ENCODE assay signal across 8 cellular contexts in genomic region chr1:1230656-1231399, GRCh38.
DNase-seq lines count a peak whose midpoint lies in the region; ATAC-seq and TF ChIP-seq lines count a peak whose summit lies in the region.

No MANE protein-coding gene starts in this region.

- H4K20me1 ChIP-seq in KMS-11 (ENCODE audit: insufficient read depth): no peaks in the 10 kb centered on the region

- ATAC-seq in activated naive CD8-positive, alpha-beta T cell treated with anti-CD3 and anti-CD28 coated beads, Interleukin-2, amount 50 U/mL, for 24 hours: no peak
- no peak for ATAC-seq in stimulated activated memory B cell treated with anti-CD40 and anti-IgM and Interleukin-4, amounts not matched to agents 10 μg/mL and 1 μg/mL and 100 μg/mL, for 72 hours
- no peak for ATAC-seq in HG03520 (IDR thresholded peaks at IDR 0.05; ENCODE audit: unreplicated experiment)

- peak overlapping the region; percentile 84 for H3K27ac Mint-ChIP-seq in activated naive CD8-positive, alpha-beta T cell treated with anti-CD3 and anti-CD28 coated beads, Interleukin-2, amount 50 U/mL, for 24 hours
- H3K27ac Mint-ChIP-seq in stimulated activated memory B cell treated with anti-CD40 and anti-IgM and Interleukin-4, amounts not matched to agents 10 μg/mL and 1 μg/mL and 100 μg/mL, for 72 hours: peak overlapping the region; percentile 83

- peak overlapping the region; percentile 62 for H2AFZ ChIP-seq in KMS-11 (ENCODE audit: low read depth)

- peak overlapping the region; percentile 89 for H3K4me3 Mint-ChIP-seq in activated naive CD8-positive, alpha-beta T cell treated with anti-CD3 and anti-CD28 coated beads, Interleukin-2, amount 50 U/mL, for 24 hours
- H3K4me3 Mint-ChIP-seq in stimulated activated memory B cell treated with anti-CD40 and anti-IgM and Interleukin-4, amounts not matched to agents 10 μg/mL and 1 μg/mL and 100 μg/mL, for 72 hours: peak overlapping the region; percentile 91

- H3K27ac ChIP-seq in KMS-11: peak overlapping the region; percentile 72

- H3K4me1 Mint-ChIP-seq in activated naive CD8-positive, alpha-beta T cell treated with anti-CD3 and anti-CD28 coated beads, Interleukin-2, amount 50 U/mL, for 24 hours: peaks cover 37% of the 10 kb centered on the region
- H3K4me1 Mint-ChIP-seq in stimulated activated memory B cell treated with anti-CD40 and anti-IgM and Interleukin-4, amounts not matched to agents 10 μg/mL and 1 μg/mL and 100 μg/mL, for 72 hours: peaks cover 47% of the 10 kb centered on the region

- H3K9me3 ChIP-seq in iPS-15b (ENCODE audit: control insufficient read depth, insufficient read depth, low read length): no peaks in the 10 kb centered on the region

- no peaks in the 10 kb centered on the region for H3K27me3 Mint-ChIP-seq in activated naive CD8-positive, alpha-beta T cell treated with anti-CD3 and anti-CD28 coated beads, Interleukin-2, amount 50 U/mL, for 24 hours
- H3K27me3 Mint-ChIP-seq in stimulated activated memory B cell treated with anti-CD40 and anti-IgM and Interleukin-4, amounts not matched to agents 10 μg/mL and 1 μg/mL and 100 μg/mL, for 72 hours: no peaks in the 10 kb centered on the region

- no peak for TF ChIP-seq CTCF in KMS-11 (conservative IDR thresholded peaks at IDR 0.05; ENCODE audit: low read depth, low read length)

- H3K79me2 ChIP-seq in KMS-11 (ENCODE audit: insufficient read depth, low read depth): peaks cover 46% of the 10 kb centered on the region

- no peaks in the 10 kb centered on the region for H3K9me3 Mint-ChIP-seq in activated naive CD8-positive, alpha-beta T cell treated with anti-CD3 and anti-CD28 coated beads, Interleukin-2, amount 50 U/mL, for 24 hours
- no peaks in the 10 kb centered on the region for H3K9me3 Mint-ChIP-seq in stimulated activated memory B cell treated with anti-CD40 and anti-IgM and Interleukin-4, amounts not matched to agents 10 μg/mL and 1 μg/mL and 100 μg/mL, for 72 hours

- H3K36me3 Mint-ChIP-seq in activated naive CD8-positive, alpha-beta T cell treated with anti-CD3 and anti-CD28 coated beads, Interleukin-2, amount 50 U/mL, for 24 hours (ENCODE audit: low read depth): peaks cover 28% of the 10 kb centered on the region
- peaks cover 30% of the 10 kb centered on the region for H3K36me3 Mint-ChIP-seq in stimulated activated memory B cell treated with anti-CD40 and anti-IgM and Interleukin-4, amounts not matched to agents 10 μg/mL and 1 μg/mL and 100 μg/mL, for 72 hours

- H3K9ac ChIP-seq in KMS-11: peak overlapping the region; percentile 92
- peak overlapping the region; percentile 67 for H3K9ac ChIP-seq in iPS-15b (ENCODE audit: low read depth, low read length)

- peaks cover 4% of the 10 kb centered on the region for H3K4me1 ChIP-seq in KMS-11 (ENCODE audit: low read depth, poor library complexity, severe bottlenecking)
- no peaks in the 10 kb centered on the region for H3K4me1 ChIP-seq in iPS-15b (ENCODE audit: control insufficient read depth, insufficient read depth, low read length)

- H3K4me2 ChIP-seq in KMS-11: peak overlapping the region; percentile 83

- H3K4me3 ChIP-seq in KMS-11 (IDR thresholded peaks at IDR 0.05; ENCODE audit: insufficient read depth, low read depth, low read length): peak overlapping the region; percentile 94
- H3K4me3 ChIP-seq in iPS-15b (ENCODE audit: low read depth, low read length): peak overlapping the region; percentile 57

- H3K27me3 ChIP-seq in KMS-11 (ENCODE audit: insufficient read depth, low read depth) (no peaks in the 10 kb centered on the region), iPS-15b (ENCODE audit: control insufficient read depth, insufficient read depth, low read length) (no peaks in the 10 kb centered on the region)

- no peaks in the 10 kb centered on the region for H3K36me3 ChIP-seq in KMS-11 (ENCODE audit: insufficient read depth)
- H3K36me3 ChIP-seq in iPS-15b (ENCODE audit: control insufficient read depth, insufficient read depth, low read length): peaks cover 16% of the 10 kb centered on the region

- DNase-seq in GM03348 (ENCODE audit: low spot score): peak; percentile 86
- DNase-seq in activated naive CD8-positive, alpha-beta T cell treated with anti-CD3 and anti-CD28 coated beads, Interleukin-2, amount 50 U/mL, for 24 hours: peak; percentile 31
- DNase-seq in activated CD8-positive, alpha-beta memory T cell treated with anti-CD3 and anti-CD28 coated beads, Interleukin-2, amount 50 U/mL, for 4 hours: no peak
- no peak for DNase-seq in activated CD4-positive, alpha-beta T cell treated with anti-CD3 and anti-CD28 coated beads, Interleukin-2, amount 50 U/mL, for 4 hours

Comparison
In these comparisons a context has a peak if more than half of its experiments do, and no peak if none do; other contexts are left out.
1. DNase-seq: peak in GM03348 (single experiment) and activated naive CD8-positive, alpha-beta T cell treated with anti-CD3 and anti-CD28 coated beads, Interleukin-2, amount 50 U/mL, for 24 hours (single experiment); none in activated CD8-positive, alpha-beta memory T cell treated with anti-CD3 and anti-CD28 coated beads, Interleukin-2, amount 50 U/mL, for 4 hours (single experiment) and activated CD4-positive, alpha-beta T cell treated with anti-CD3 and anti-CD28 coated beads, Interleukin-2, amount 50 U/mL, for 4 hours (0 of 2).